Comparison of ENCODE assay signal across 8 cellular contexts in genomic region chr7:151085691-151086620, GRCh38. TPM values are rescaled to one million over a fixed set of nuclear protein-coding genes. Genes with fewer than 3 reads are reported as not detected.
A peak's percentile ranks its signal among the peaks of the same experiment; 100 is the strongest.
DNase-seq lines count a peak whose midpoint lies in the region; ATAC-seq and TF ChIP-seq lines count a peak whose summit lies in the region.

Gene AGAP3 (plus strand): TSS chr7:151086475. CDS start chr7:151086742, 267 bp downstream.

- peaks cover 46% of the 10 kb centered on the region for H3K4me1 ChIP-seq in KMS-11 (ENCODE audit: low read depth, poor library complexity, severe bottlenecking)
- peaks cover 8% of the 10 kb centered on the region for H3K4me1 ChIP-seq in RWPE2 (ENCODE audit: insufficient read depth, poor library complexity, severe bottlenecking)
- peaks cover 30 to 60% of the 10 kb centered on the region in 2 donors for H3K4me1 ChIP-seq in thyroid gland

- DNase-seq in DMS53 (lab: John Stamatoyannopoulos, UW) (peak; percentile 98), RWPE2 (ENCODE audit: low spot score) (peak; percentile 78), foreskin fibroblast (peak; percentile 77 to 93), thyroid gland (peak; percentile 86 to 88)
- peak; percentile 67 for DNase-seq in activated naive CD4-positive, alpha-beta T cell treated with Interleukin-2 at 50 U/mL for 16 hours

- TF ChIP-seq POLR2A in thyroid gland (IDR thresholded peaks at IDR 0.05): peak in 1 of 2 donors; percentile 71

- H3K27me3 ChIP-seq in KMS-11 (ENCODE audit: insufficient read depth, low read depth) (no peaks in the 10 kb centered on the region), RWPE2 (ENCODE audit: insufficient read depth, poor library complexity, severe bottlenecking) (no peaks in the 10 kb centered on the region), thyroid gland (no peaks in the 10 kb centered on the region)

- no peaks in the 10 kb centered on the region for H3K9me3 Mint-ChIP-seq in nephron

- H3K4me1 Mint-ChIP-seq in nephron: peaks cover 40% of the 10 kb centered on the region

- peak within 1 kb of the TSS; percentile 99 for H3K4me2 ChIP-seq in KMS-11

- H3K9ac ChIP-seq in KMS-11: peak within 1 kb of the TSS; percentile 89

- H3K4me3 ChIP-seq in KMS-11 (IDR thresholded peaks at IDR 0.05; ENCODE audit: insufficient read depth, low read depth, low read length): peak within 1 kb of the TSS; percentile 39
- H3K4me3 ChIP-seq in RWPE2 (ENCODE audit: severe bottlenecking): peak within 1 kb of the TSS; percentile 82
- peak within 1 kb of the TSS; percentile 74 to 89 for H3K4me3 ChIP-seq in foreskin fibroblast (ENCODE audit: low read depth in 1 of 2, low read length in 2 of 2)
- H3K4me3 ChIP-seq in thyroid gland (replicated peaks in 1 of 3): peak within 1 kb of the TSS; percentile 43 to 80 (median 80)

- H3K27ac ChIP-seq in KMS-11 (peak within 1 kb of the TSS; percentile 65), RWPE2 (ENCODE audit: poor library complexity, severe bottlenecking) (peak within 1 kb of the TSS; percentile 66), thyroid gland (peak within 1 kb of the TSS; percentile 60 to 87 (median 71))

- TF ChIP-seq CTCF in KMS-11 (conservative IDR thresholded peaks at IDR 0.05; ENCODE audit: low read depth, low read length) (no peak), RWPE2 (IDR thresholded peaks at IDR 0.05; ENCODE audit: poor library complexity, severe bottlenecking) (no peak), foreskin fibroblast (IDR thresholded peaks at IDR 0.05; ENCODE audit: low read depth, low read length) (no peak), nephron (IDR thresholded peaks at IDR 0.05; ENCODE audit: unreplicated experiment in 3 of 3) (no peak), thyroid gland (IDR thresholded peaks at IDR 0.05) (no peak)

- no peaks in the 10 kb centered on the region for H3K36me3 Mint-ChIP-seq in nephron (ENCODE audit: low read depth)

- peak within 1 kb of the TSS; percentile 81 for H2AFZ ChIP-seq in KMS-11 (ENCODE audit: low read depth)

- ATAC-seq in GM21576 (IDR thresholded peaks at IDR 0.05; ENCODE audit: unreplicated experiment): peak; percentile 38
- peak; percentile 42 for ATAC-seq in RWPE2 (ENCODE audit: low read depth)

- intact Hi-C loops in thyroid gland (cut with DNase I): no loop called here

- H3K4me3 Mint-ChIP-seq in nephron: peak within 1 kb of the TSS; percentile 93 to 94 (median 94)

- 1 to 2% methylated on average over 6 of the region's 84 CpGs for WGBS in thyroid gland, 2 donors

- H3K27me3 Mint-ChIP-seq in nephron (ENCODE audit: low read depth): no peaks in the 10 kb centered on the region

- no peaks in the 10 kb centered on the region; the same call in 1 of the 2 replicates for H4K20me1 ChIP-seq in KMS-11 (ENCODE audit: insufficient read depth)

- H3K27ac Mint-ChIP-seq in nephron: peak within 1 kb of the TSS; percentile 90 to 97 (median 92)

- H3K36me3 ChIP-seq in KMS-11 (ENCODE audit: insufficient read depth): no peaks in the 10 kb centered on the region
- H3K36me3 ChIP-seq in RWPE2 (ENCODE audit: low read depth): peaks cover 7% of the 10 kb centered on the region
- no peaks in the 10 kb centered on the region for H3K36me3 ChIP-seq in thyroid gland

- H3K9me3 ChIP-seq in RWPE2 (ENCODE audit: severe bottlenecking) (no peaks in the 10 kb centered on the region), thyroid gland (no peaks in the 10 kb centered on the region)

- peaks cover 52% of the 10 kb centered on the region for H3K79me2 ChIP-seq in KMS-11 (ENCODE audit: insufficient read depth, low read depth)

RNA-seq across cellular contexts. Expression of gene AGAP3, which starts in this region (rescaled TPM):
- total RNA-seq in thyroid gland: 10 to 100 TPM; 49.0 to 75.2 (median 66.2) TPM

Comparison
In these comparisons a context has a peak if more than half of its experiments do, and no peak if none do; other contexts are left out.
1. Peak in every context shown above with its lines: DNase-seq, ATAC-seq, H3K4me3 ChIP-seq and H3K27ac ChIP-seq.